Comparison of ENCODE assay signal across 21 cellular contexts in genomic region chr3:182690163-182690562, GRCh38.
"Had no signal": no experiment of that assay in that cellular context is flagged by ENCODE, and none has a peak within 500 bp of the region (broad histone marks: within the 10 kb centered on the region; RNA-seq: fewer than 3 reads in every experiment).

No MANE protein-coding gene starts in this region.

- H3K9me3 ChIP-seq: MG63 had no signal

- H3K4me3 ChIP-seq: cardiac muscle cell, MG63 had no signal

- DNase-seq: activated CD4-positive, alpha-beta memory T cell treated with anti-CD3 and anti-CD28 coated beads, Interleukin-2, amount 10 ng/mL, durations not matched to agents 7 days and 5 days; activated CD4-positive, alpha-beta T cell treated with anti-CD3 and anti-CD28 coated beads for 36 hours; activated CD4-positive, alpha-beta T cell treated with anti-CD3 and anti-CD28 coated beads, Interleukin-2, amount 50 U/mL, for 1 hour; activated gamma-delta T cell; activated naive CD4-positive, alpha-beta T cell treated with anti-CD3 and anti-CD28 coated beads for 36 hours; activated T-cell treated with anti-CD3 and anti-CD28 coated beads for 4 hours; activated T-cell treated with anti-CD3 and anti-CD28 coated beads, Interleukin-2, amount 50 U/mL, for 48 hours; amygdala; KG1; MG63; NCI-H1105 treated with DMSO at 0.1 percent for 48 hours; NCI-H1436 treated with DMSO at 0.1 percent for 48 hours; NCI-H187; NCI-H2081; NCI-H446; NCI-H524; PC-3; SHP77; T-cell; WERI-Rb-1 had no signal

- H3K27ac ChIP-seq: cardiac muscle cell, WERI-Rb-1 had no signal

- H3K36me3 ChIP-seq: cardiac muscle cell, MG63, WERI-Rb-1 had no signal

- H3K27me3 ChIP-seq: cardiac muscle cell had no signal
